In genomic region chr22:42298746-42299145, GRCh38 we compare ENCODE assay signal across 1 cellular context.
TF ChIP-seq lines count a peak whose summit lies in the region.

No MANE protein-coding gene starts in this region.

TF ChIP-seq in H1, 55 proteins besides CTCF, POLR2A, EP300 and RAD21:
- TF ChIP-seq SIX5 (IDR thresholded peaks at IDR 0.05; ENCODE audit: low read depth, low read length) (no peak), CTBP2 (IDR thresholded peaks at IDR 0.05; ENCODE audit: borderline replicate concordance, insufficient read depth, insufficient read length, low read length) (no peak), SIN3A (conservative IDR thresholded peaks at IDR 0.05 in 1 of 2, IDR thresholded peaks at IDR 0.05 in 1 of 2; ENCODE audit: low read depth in 1 of 2, low read length in 2 of 2) (no peak), NANOG (IDR thresholded peaks at IDR 0.05; ENCODE audit: insufficient read depth, low read depth, low read length, poor library complexity, severe bottlenecking) (no peak), CBX8 (IDR thresholded peaks at IDR 0.05; ENCODE audit: borderline replicate concordance, low read depth, low read length) (no peak), GABPA (IDR thresholded peaks at IDR 0.05; ENCODE audit: borderline replicate concordance, insufficient read depth, low read length) (no peak), SUZ12 (IDR thresholded peaks at IDR 0.05; ENCODE audit: low read length) (no peak)
- TF ChIP-seq, protein P1, sequence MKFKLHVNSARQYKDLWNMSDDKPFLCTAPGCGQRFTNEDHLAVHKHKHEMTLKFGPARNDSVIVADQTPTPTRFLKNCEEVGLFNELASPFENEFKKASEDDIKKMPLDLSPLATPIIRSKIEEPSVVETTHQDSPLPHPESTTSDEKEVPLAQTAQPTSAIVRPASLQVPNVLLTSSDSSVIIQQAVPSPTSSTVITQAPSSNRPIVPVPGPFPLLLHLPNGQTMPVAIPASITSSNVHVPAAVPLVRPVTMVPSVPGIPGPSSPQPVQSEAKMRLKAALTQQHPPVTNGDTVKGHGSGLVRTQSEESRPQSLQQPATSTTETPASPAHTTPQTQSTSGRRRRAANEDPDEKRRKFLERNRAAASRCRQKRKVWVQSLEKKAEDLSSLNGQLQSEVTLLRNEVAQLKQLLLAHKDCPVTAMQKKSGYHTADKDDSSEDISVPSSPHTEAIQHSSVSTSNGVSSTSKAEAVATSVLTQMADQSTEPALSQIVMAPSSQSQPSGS (IDR thresholded peaks at IDR 0.05; ENCODE audit: low read length): no peak
TF ChIP-seq in H1: peak in this region for 0.
